In the genomic region with DNA sequence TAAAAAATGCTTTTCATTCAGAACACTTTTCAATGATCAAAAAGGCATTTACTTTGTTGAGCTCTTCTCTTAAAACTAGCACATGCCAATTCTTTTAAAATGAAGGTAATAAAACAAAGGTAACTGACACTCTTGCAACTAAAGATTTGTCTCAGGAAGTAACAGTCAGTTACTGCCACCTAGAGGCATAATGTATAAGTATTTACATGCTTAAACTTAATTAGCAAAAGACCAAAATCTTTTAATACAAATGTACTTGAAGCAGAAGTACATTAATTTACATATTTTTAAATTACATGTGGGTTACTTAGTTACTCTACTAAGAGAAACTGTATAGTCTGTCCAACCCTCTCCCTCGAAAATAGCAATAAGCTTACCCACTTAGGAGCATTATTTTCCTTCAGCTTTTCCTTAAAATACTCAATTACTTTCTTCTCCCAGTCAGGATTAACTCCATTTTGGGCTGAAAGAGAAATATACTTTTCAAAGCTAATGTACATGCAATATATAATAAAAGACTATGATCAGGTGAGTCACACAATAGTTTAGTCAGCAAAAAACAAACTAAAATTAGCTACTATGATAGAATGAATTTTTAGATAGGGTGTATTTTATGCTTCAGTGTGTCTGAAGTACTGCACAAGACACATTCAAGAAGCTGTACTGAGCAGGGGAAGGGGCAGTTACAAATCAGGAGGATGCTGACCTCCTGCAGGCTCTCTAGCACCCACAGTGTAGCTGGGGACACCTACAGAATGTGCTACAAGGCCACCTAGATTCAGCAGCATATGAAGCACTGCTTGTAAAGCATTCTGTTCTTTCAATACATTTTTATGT, we compare ENCODE assay signal across 9 cellular contexts. TPM values are rescaled to one million over a fixed set of nuclear protein-coding genes. Genes with fewer than 3 reads are reported as not detected.
DNase-seq lines count a peak whose midpoint lies in the region; ATAC-seq and TF ChIP-seq lines count a peak whose summit lies in the region.
"Had no signal": no experiment of that assay in that cellular context is flagged by ENCODE, and none has a peak within 500 bp of the region (broad histone marks: within the 10 kb centered on the region; RNA-seq: fewer than 3 reads in every experiment).

No MANE protein-coding gene starts in this region.

- TF ChIP-seq EP300 in transverse colon (IDR thresholded peaks at IDR 0.05; ENCODE audit: low read depth), result no peak

- H3K27me3 Mint-ChIP-seq in activated T-helper 17 cell treated with anti-CD3 and anti-CD28 coated beads, Interleukin-2, amount 50 U/mL, for 72 hours, result no peaks in the 10 kb centered on the region
- H3K27me3 Mint-ChIP-seq: stimulated activated naive CD8-positive, alpha-beta T cell treated with anti-CD3 and anti-CD28 coated beads, Interleukin-15, Interleukin-2, amounts not matched to agents 100 ng/mL and 50 ng/mL, for 24 hours had no signal

- H3K4me3 ChIP-seq in transverse colon, result no peak overlapping the region

- no peak for ATAC-seq in activated T-helper 17 cell treated with anti-CD3 and anti-CD28 coated beads, Interleukin-2, amount 50 U/mL, for 72 hours (replicated peaks)
- no peak for ATAC-seq in HG03196 (IDR thresholded peaks at IDR 0.05; ENCODE audit: unreplicated experiment)

- DNase-seq in NOMO-1 (lab: John Stamatoyannopoulos, UW; ENCODE audit: unreplicated experiment in 2 of 2) (peak; percentile 22 to 48), NOMO-1 treated with dmso at 0.1 percent for 144 hours (lab: John Stamatoyannopoulos, UW; ENCODE audit: unreplicated experiment) (no peak), iris pigment epithelial cell (ENCODE audit: low read depth) (peak; percentile 62), transverse colon (no peak)
- no peak for DNase-seq in activated naive CD4-positive, alpha-beta T cell treated with anti-CD3 and anti-CD28 coated beads, Interleukin-2, amount 50 U/mL, for 16 hours

- intact Hi-C loops in transverse colon (cut with DNase I; ENCODE audit: low total_unique reads), result loop anchor here (1.0 to 10.0 kb wide), 2 partner anchors 21 to 115 kb away; no protein-coding TSS in a partner anchor

- H3K4me1 ChIP-seq in transverse colon, result peaks cover 0 to 24% (median 4%) of the 10 kb centered on the region in 4 donors

- H3K9me3 Mint-ChIP-seq in activated T-helper 17 cell treated with anti-CD3 and anti-CD28 coated beads, Interleukin-2, amount 50 U/mL, for 72 hours, result no peaks in the 10 kb centered on the region

- H3K36me3 Mint-ChIP-seq in activated T-helper 17 cell treated with anti-CD3 and anti-CD28 coated beads, Interleukin-2, amount 50 U/mL, for 72 hours (ENCODE audit: low read depth), result peaks cover 65% of the 10 kb centered on the region

- peak overlapping the region; percentile 44 for H3K27ac Mint-ChIP-seq in activated T-helper 17 cell treated with anti-CD3 and anti-CD28 coated beads, Interleukin-2, amount 50 U/mL, for 72 hours

- no peak overlapping the region for H3K4me3 Mint-ChIP-seq in activated T-helper 17 cell treated with anti-CD3 and anti-CD28 coated beads, Interleukin-2, amount 50 U/mL, for 72 hours
- H3K4me3 Mint-ChIP-seq: stimulated activated naive CD8-positive, alpha-beta T cell treated with anti-CD3 and anti-CD28 coated beads, Interleukin-15, Interleukin-2, amounts not matched to agents 100 ng/mL and 50 ng/mL, for 24 hours had no signal

- in situ Hi-C loops in transverse colon (cut with MboI; ENCODE audit: low pct_ligation_motif_present in 1 of 4, low pct_unique_long_range_greater_than_20kb in 1 of 4, low sequenced_read_pairs in 3 of 4), result loop anchor here (10.0 to 25.0 kb wide), 4 partner anchors 97 to 175 kb away; no protein-coding TSS in a partner anchor

- peaks cover 34% of the 10 kb centered on the region for H3K4me1 Mint-ChIP-seq in activated T-helper 17 cell treated with anti-CD3 and anti-CD28 coated beads, Interleukin-2, amount 50 U/mL, for 72 hours

- 69 to 73% methylated on average over 1 of the region's 1 CpG for WGBS in transverse colon (ENCODE audit: low coverage in 1 of 2), 2 donors

- peak; percentile 66 for TF ChIP-seq CTCF in LNCAP (IDR thresholded peaks at IDR 0.05)
- TF ChIP-seq CTCF in transverse colon (IDR thresholded peaks at IDR 0.05), result peak; percentile 55 to 69 (median 66)

- H3K27me3 ChIP-seq in transverse colon, result no peaks in the 10 kb centered on the region

- peaks cover 0 to 34% (median 5%) of the 10 kb centered on the region in 4 donors for H3K36me3 ChIP-seq in transverse colon

- H3K9me3 ChIP-seq in transverse colon, result peaks cover 0 to 4% of the 10 kb centered on the region in 2 donors

- no peak for TF ChIP-seq POLR2A in transverse colon (IDR thresholded peaks at IDR 0.05)

- H3K27ac ChIP-seq in transverse colon, result no peak overlapping the region

RNA-seq across cellular contexts. Expression of gene MCMBP, which starts 13.0 kb away (rescaled TPM):
- 10 to 100 TPM; 61.2 to 98.8 TPM for total RNA-seq in activated T-helper 17 cell treated with anti-CD3 and anti-CD28 coated beads, Interleukin-2, amount 50 U/mL, for 72 hours
- 10 to 100 TPM; 26.2 to 44.4 (median 35.5) TPM for total RNA-seq in transverse colon

RNA-seq across cellular contexts. Expression of gene SEC23IP, which starts 32.9 kb away (rescaled TPM):
- 10 to 100 TPM; 53.9 to 97.4 TPM for total RNA-seq in activated T-helper 17 cell treated with anti-CD3 and anti-CD28 coated beads, Interleukin-2, amount 50 U/mL, for 72 hours
- 10 to 100 TPM; 20.5 to 51.7 (median 31.8) TPM for total RNA-seq in transverse colon

Comparison
In these comparisons a context has a peak if more than half of its experiments do, and no peak if none do; other contexts are left out.
1. DNase-seq: peak in NOMO-1 (2 of 2) and iris pigment epithelial cell (single experiment); none in NOMO-1 treated with dmso at 0.1 percent for 144 hours (single experiment), transverse colon (single experiment) and activated naive CD4-positive, alpha-beta T cell treated with anti-CD3 and anti-CD28 coated beads, Interleukin-2, amount 50 U/mL, for 16 hours (single experiment).